Comparison of ENCODE assay signal across 21 cellular contexts in genomic region chr11:19268901-19269300, GRCh38. TPM values are rescaled to one million over a fixed set of nuclear protein-coding genes. Genes with fewer than 3 reads are reported as not detected.
"Had no signal": no experiment of that assay in that cellular context is flagged by ENCODE, and none has a peak within 500 bp of the region (broad histone marks: within the 10 kb centered on the region; RNA-seq: fewer than 3 reads in every experiment).

No MANE protein-coding gene starts in this region.

- H3K4me3 ChIP-seq: colonic mucosa, esophagus muscularis mucosa, gastrocnemius medialis, heart right ventricle, left lung, lower lobe of right lung, mucosa of descending colon had no signal

- ATAC-seq: effector memory CD8-positive, alpha-beta T cell; gastrocnemius medialis; heart right ventricle; left cardiac atrium; left lung; left ventricle myocardium superior; lower lobe of right lung; mucosa of descending colon had no signal

- H3K27me3 ChIP-seq: colonic mucosa, gastrocnemius medialis, left lung had no signal

- H3K27ac ChIP-seq: colonic mucosa, esophagus muscularis mucosa, gastrocnemius medialis, heart right ventricle, left lung, lower lobe of right lung had no signal

- H3K36me3 ChIP-seq: colonic mucosa, esophagus muscularis mucosa, gastrocnemius medialis, heart right ventricle, left lung, lower lobe of right lung had no signal

- H3K4me1 ChIP-seq: colonic mucosa, esophagus muscularis mucosa, gastrocnemius medialis, left lung, lower lobe of right lung had no signal

- H3K9me3 ChIP-seq: colonic mucosa, gastrocnemius medialis, heart right ventricle, left lung, lower lobe of right lung, mucosa of descending colon had no signal

- DNase-seq: colonic mucosa; cortex of kidney; effector CD8-positive, alpha-beta T cell; effector memory CD8-positive, alpha-beta T cell; endodermal cell; foreskin fibroblast; foreskin melanocyte; gastrocnemius medialis; glutamatergic neuron; head of caudate nucleus; heart right ventricle; hippocampal formation; left cardiac atrium; left lung; left ventricle myocardium superior; lower lobe of right lung; mesenchymal stem cell; mucosa of descending colon; naive B cell had no signal

RNA-seq across cellular contexts. Expression of gene E2F8, which starts 28.2 kb away (rescaled TPM):
- total RNA-seq: mesenteric fat pad had no signal
